Comparison of ENCODE assay signal across 1 cellular context in genomic region chr17:57516290-57517215, GRCh38.
A peak's percentile ranks its signal among the peaks of the same experiment; 100 is the strongest.
TF ChIP-seq lines count a peak whose summit lies in the region.

No MANE protein-coding gene starts in this region.

TF ChIP-seq in liver, 16 proteins besides CTCF, POLR2A, EP300 and RAD21 (continued from another document):
- TF ChIP-seq REST (IDR thresholded peaks at IDR 0.05) (peak; percentile 20), EGR1 (IDR thresholded peaks at IDR 0.05; ENCODE audit: low read depth in 2 of 2) (no peak), NR2F2 (IDR thresholded peaks at IDR 0.05) (peak; percentile 27), GABPA (IDR thresholded peaks at IDR 0.05 in 1 of 2, conservative IDR thresholded peaks at IDR 0.05 in 1 of 2) (no peak), YY1 (IDR thresholded peaks at IDR 0.05) (peak; percentile 42)
TF ChIP-seq in liver: peak in this region for 13.
